In the genomic region with DNA sequence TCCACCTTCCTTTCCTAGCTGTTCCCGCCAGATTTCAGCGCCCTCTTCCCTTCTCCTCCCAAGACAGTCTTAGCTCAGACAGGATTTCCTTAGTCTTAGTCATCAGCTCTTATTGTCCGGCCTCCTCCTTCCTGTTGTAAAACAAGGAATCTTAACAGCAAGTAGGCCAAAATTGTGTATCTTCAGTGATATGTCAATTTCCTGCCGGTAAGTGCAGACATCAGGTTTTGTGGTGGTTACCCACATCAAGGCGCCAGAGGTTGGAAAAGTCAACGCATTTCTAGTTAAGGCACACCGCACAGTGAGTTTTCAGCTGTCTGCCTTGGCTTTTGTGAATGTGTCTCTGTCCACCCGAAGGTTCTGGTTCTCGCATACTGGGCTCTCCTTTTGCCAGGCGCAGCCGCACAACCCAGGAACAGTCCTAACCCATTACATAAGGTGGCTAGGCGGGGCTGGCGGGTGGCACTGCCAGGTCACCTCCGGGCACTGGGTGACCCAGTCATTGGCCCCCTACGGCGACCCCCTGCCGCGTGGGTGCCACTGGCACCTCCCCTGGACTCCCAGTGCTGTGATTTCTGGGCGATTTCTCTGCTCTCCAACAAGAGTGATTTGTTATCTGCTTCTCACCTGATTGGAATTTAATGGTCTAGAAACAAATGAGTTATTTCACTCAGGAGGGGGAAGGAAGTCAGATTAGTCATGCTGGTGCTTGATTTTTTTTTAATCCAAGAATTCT, we compare ENCODE assay signal across 8 cellular contexts. TPM values are rescaled to one million over a fixed set of nuclear protein-coding genes. Genes with fewer than 3 reads are reported as not detected.
DNase-seq lines count a peak whose midpoint lies in the region; ATAC-seq and TF ChIP-seq lines count a peak whose summit lies in the region.

No MANE protein-coding gene starts in this region.

- H3K27ac ChIP-seq in A673 (ENCODE audit: low read depth, low read length, poor library complexity, severe bottlenecking) (peak overlapping the region; percentile 85), HUES6 (ENCODE audit: low read depth, low read length) (peak overlapping the region; percentile 22; the same call in 1 of the 2 replicates), muscle layer of duodenum (ENCODE audit: low read length) (peak overlapping the region; percentile 70)

- ATAC-seq in GM18909 (IDR thresholded peaks at IDR 0.05; ENCODE audit: poor library complexity, unreplicated experiment) (no peak), HG02884 (IDR thresholded peaks at IDR 0.05; ENCODE audit: unreplicated experiment) (no peak)

- H3K36me3 ChIP-seq in A673 (ENCODE audit: insufficient read depth, low read length, poor library complexity, severe bottlenecking) (peaks cover 13% of the 10 kb centered on the region), HUES6 (ENCODE audit: control insufficient read depth, insufficient read depth, low read length) (peaks cover 10% of the 10 kb centered on the region), muscle layer of duodenum (ENCODE audit: control insufficient read depth in 1 of 2, insufficient read depth in 2 of 2, low read length in 2 of 2) (peaks cover 0 to 11% of the 10 kb centered on the region in 2 donors)

- CTCF ChIA-PET in A673 (lab: Charles Lee) = interaction anchor here (0.5 kb wide), 1 partner anchor 393 kb away, joined by 5 read pairs; no protein-coding TSS in a partner anchor

- H3K9me3 ChIP-seq in A673 (ENCODE audit: low read depth, low read length, poor library complexity, severe bottlenecking) (no peaks in the 10 kb centered on the region), HUES6 (ENCODE audit: control insufficient read depth, insufficient read depth, low read depth, low read length) (no peaks in the 10 kb centered on the region), muscle layer of duodenum (ENCODE audit: control insufficient read depth in 1 of 2, low read length in 2 of 2) (no peaks in the 10 kb centered on the region)

- no peaks in the 10 kb centered on the region for H3K27me3 ChIP-seq in A673 (replicated peaks; ENCODE audit: insufficient read depth, low read depth, low read length, poor library complexity)
- H3K27me3 ChIP-seq in HUES6 (ENCODE audit: control insufficient read depth, insufficient read depth, low read length) = no peaks in the 10 kb centered on the region
- no peaks in the 10 kb centered on the region for H3K27me3 ChIP-seq in muscle layer of duodenum (ENCODE audit: low read depth, low read length)

- TF ChIP-seq CTCF in A673 (conservative IDR thresholded peaks at IDR 0.05; ENCODE audit: low read depth, low read length) = no peak
- no peak for TF ChIP-seq CTCF in cardiac fibroblast (IDR thresholded peaks at IDR 0.05; ENCODE audit: low read depth, low read length)

- H3K4me1 ChIP-seq in A673 (ENCODE audit: insufficient read depth, low read length, poor library complexity, severe bottlenecking) (peaks cover 72% of the 10 kb centered on the region), HUES6 (ENCODE audit: control insufficient read depth, insufficient read depth, low read length) (peaks cover 31% of the 10 kb centered on the region), muscle layer of duodenum (ENCODE audit: control insufficient read depth in 1 of 2, insufficient read depth in 2 of 2, low read length in 2 of 2) (peaks cover 0 to 73% of the 10 kb centered on the region in 2 donors)

- POLR2A ChIA-PET in A673 (lab: Charles Lee; ENCODE audit: low non-redundant PET) = interaction anchor here (0.7 kb wide), 1 partner anchor 11 kb away, joined by 3 read pairs; no protein-coding TSS in a partner anchor

- DNase-seq in A673 (ENCODE audit: low spot score) (peak; percentile 85), cardiac fibroblast (ENCODE audit: low read depth in 2 of 2) (peak; percentile 72 to 86), NCI-H1694 (lab: John Stamatoyannopoulos, UW) (no peak), GDM1 (lab: John Stamatoyannopoulos, UW) (no peak)

- H3K9ac ChIP-seq in HUES6 (ENCODE audit: low read length) = no peak overlapping the region

- H3K4me3 ChIP-seq in A673 (ENCODE audit: low read depth, low read length, poor library complexity, severe bottlenecking) (peak overlapping the region; percentile 31), HUES6 (ENCODE audit: low read depth, low read length) (no peak overlapping the region), cardiac fibroblast (replicated peaks in 1 of 2; ENCODE audit: low read depth in 2 of 2, low read length in 2 of 2) (peak overlapping the region in 1 of 2 donors; percentile 18), muscle layer of duodenum (ENCODE audit: low read depth in 1 of 2, low read length in 2 of 2) (no peak overlapping the region)

- no TSS peak for BruUV-seq in A673 (replicated peaks; lab: Mats Ljungman, UMichigan)

- intact Hi-C loops in A673 (cut with micrococcal nuclease; ENCODE audit: unreplicated experiment) = loop anchor here (5.0 to 10.0 kb wide), 2 partner anchors 97 to 395 kb away; partner anchors contain the start of gene ING1

RNA-seq across cellular contexts. Expression of gene COL4A2, which starts 12.9 kb away (rescaled TPM):
- total RNA-seq in A673 (2021) = 184 and 193 TPM in 2 replicates

RNA-seq across cellular contexts. Expression of gene COL4A1, which starts 13.0 kb away (rescaled TPM):
- 83.9 and 86.0 TPM in 2 replicates for total RNA-seq in A673 (2021)

Comparison
In these comparisons a context has a peak if more than half of its experiments do, and no peak if none do; other contexts are left out.
1. DNase-seq: peak in A673 (single experiment) and cardiac fibroblast (2 of 2); none in NCI-H1694 (single experiment) and GDM1 (single experiment).
2. H3K27ac ChIP-seq: peak in every context shown above with its lines; median percentile 85 in A673; 70 in muscle layer of duodenum; 22 in HUES6.